In genomic region chr12:67439611-67440010, GRCh38 we compare ENCODE assay signal across 9 cellular contexts.
"Had no signal": no experiment of that assay in that cellular context is flagged by ENCODE, and none has a peak within 500 bp of the region (broad histone marks: within the 10 kb centered on the region; RNA-seq: fewer than 3 reads in every experiment).

No MANE protein-coding gene starts in this region.

- DNase-seq: GM23248, GOT3, H7, H9, HCEC 1CT, HFFc6 had no signal

- H3K4me3 ChIP-seq: GM23248, GM23338, HAP-1 had no signal

- H3K27ac ChIP-seq: GM23248 had no signal

- H3K36me3 ChIP-seq: HAP-1 had no signal

- H3K9ac ChIP-seq: GM23248 had no signal

- H2AFZ ChIP-seq: GM23248, GM23338 had no signal

- H3K9me3 ChIP-seq: HAP-1 had no signal

- H3K4me1 ChIP-seq: HAP-1 had no signal

- ATAC-seq: GM23338, HCT116 had no signal

- H3K4me2 ChIP-seq: GM23338 had no signal
